ENCODE assay signal across 17 cellular contexts in genomic region chr6:89291256-89291819, GRCh38.
"Had no signal": no experiment of that assay in that cellular context is flagged by ENCODE, and none has a peak within 500 bp of the region (broad histone marks: within the 10 kb centered on the region; RNA-seq: fewer than 3 reads in every experiment).

No MANE protein-coding gene starts in this region.

- H3K27ac ChIP-seq: adrenal gland, colonic mucosa, gastrocnemius medialis, left ventricle myocardium inferior, right atrium auricular region, upper lobe of left lung had no signal

- H3K9me3 ChIP-seq: adrenal gland, colonic mucosa, gastrocnemius medialis, left ventricle myocardium inferior, right atrium auricular region, upper lobe of left lung had no signal

- H3K27ac Mint-ChIP-seq: activated CD4-positive, alpha-beta T cell treated with anti-CD3 and anti-CD28 coated beads for 36 hours; activated CD8-positive, alpha-beta T cell treated with anti-CD3 and anti-CD28 coated beads, Interleukin-2, amount 10 ng/mL, durations not matched to agents 7 days and 5 days; activated T-helper 2 cell treated with anti-CD3 and anti-CD28 coated beads, Interferon-gamma antibody, Interleukin-2, Interleukin-4, amounts not matched to agents 10 μg/mL and 5 μg/mL and 100 μg/mL, durations not matched to agents 14 hours and 24 hours and 36 hours; memory B cell; stimulated activated naive B cell treated with anti-CD40 and anti-IgM and Interleukin-4, amounts not matched to agents 10 μg/mL and 1 μg/mL and 100 μg/mL, for 72 hours had no signal

- H3K27me3 ChIP-seq: adrenal gland, colonic mucosa, gastrocnemius medialis, right atrium auricular region, upper lobe of left lung had no signal

- H3K36me3 ChIP-seq: adrenal gland, colonic mucosa, gastrocnemius medialis, left ventricle myocardium inferior, right atrium auricular region, upper lobe of left lung had no signal

- ATAC-seq: activated CD4-positive, alpha-beta T cell treated with anti-CD3 and anti-CD28 coated beads for 36 hours; activated CD8-positive, alpha-beta T cell treated with anti-CD3 and anti-CD28 coated beads, Interleukin-2, amount 10 ng/mL, durations not matched to agents 7 days and 5 days; gastrocnemius medialis; stimulated activated naive B cell treated with anti-CD40 and anti-IgM and Interleukin-4, amounts not matched to agents 10 μg/mL and 1 μg/mL and 100 μg/mL, for 72 hours had no signal

- H3K4me2 ChIP-seq: smooth muscle cell had no signal

- H3K27me3 Mint-ChIP-seq: activated CD4-positive, alpha-beta T cell treated with anti-CD3 and anti-CD28 coated beads for 36 hours; memory B cell had no signal

- H3K4me1 ChIP-seq: adrenal gland, colonic mucosa, gastrocnemius medialis, left ventricle myocardium inferior, right atrium auricular region, upper lobe of left lung had no signal

- DNase-seq: activated CD4-positive, alpha-beta T cell treated with anti-CD3 and anti-CD28 coated beads for 36 hours; activated CD8-positive, alpha-beta T cell treated with anti-CD3 and anti-CD28 coated beads, Interleukin-2, amount 10 ng/mL, durations not matched to agents 7 days and 5 days; activated naive CD4-positive, alpha-beta T cell treated with anti-CD3 and anti-CD28 coated beads, Interleukin-2, amount 50 U/mL, for 16 hours; caudate nucleus; colonic mucosa; gastrocnemius medialis; left ventricle myocardium inferior; posterior cingulate gyrus; stimulated activated naive B cell treated with anti-CD40 and anti-IgM and Interleukin-4, amounts not matched to agents 10 μg/mL and 1 μg/mL and 100 μg/mL, for 72 hours; T-helper 9 cell; upper lobe of left lung had no signal

- H3K4me3 ChIP-seq: adrenal gland, colonic mucosa, gastrocnemius medialis, left ventricle myocardium inferior, right atrium auricular region, smooth muscle cell, upper lobe of left lung had no signal

- H3K9me3 Mint-ChIP-seq: activated T-helper 2 cell treated with anti-CD3 and anti-CD28 coated beads, Interferon-gamma antibody, Interleukin-2, Interleukin-4, amounts not matched to agents 10 μg/mL and 5 μg/mL and 100 μg/mL, durations not matched to agents 14 hours and 24 hours and 36 hours had no signal

- H3K4me3 Mint-ChIP-seq: activated CD4-positive, alpha-beta T cell treated with anti-CD3 and anti-CD28 coated beads for 36 hours; activated CD8-positive, alpha-beta T cell treated with anti-CD3 and anti-CD28 coated beads, Interleukin-2, amount 10 ng/mL, durations not matched to agents 7 days and 5 days; memory B cell; nephron; stimulated activated naive B cell treated with anti-CD40 and anti-IgM and Interleukin-4, amounts not matched to agents 10 μg/mL and 1 μg/mL and 100 μg/mL, for 72 hours had no signal

- H3K4me1 Mint-ChIP-seq: activated CD4-positive, alpha-beta T cell treated with anti-CD3 and anti-CD28 coated beads for 36 hours had no signal
